ENCODE assay signal across 9 cellular contexts in genomic region chr3:187739561-187740445, GRCh38. TPM values are rescaled to one million over a fixed set of nuclear protein-coding genes. Genes with fewer than 3 reads are reported as not detected.
DNase-seq lines count a peak whose midpoint lies in the region; ATAC-seq, FAIRE-seq and TF ChIP-seq lines count a peak whose summit lies in the region.
"Had no signal": no experiment of that assay in that cellular context is flagged by ENCODE, and none has a peak within 500 bp of the region (broad histone marks: within the 10 kb centered on the region; RNA-seq: fewer than 3 reads in every experiment).

No MANE protein-coding gene starts in this region.

- DNase-seq in CD8-positive, alpha-beta memory T cell, result peak; percentile 66 to 83 (median 73)
- peak; percentile 58 for DNase-seq in NCI-H1694 treated with DMSO at 0.1 percent for 48 hours (lab: John Stamatoyannopoulos, UW)
- DNase-seq in cerebellum (ENCODE audit: low spot score), result peak; percentile 68
- peak; percentile 96 for DNase-seq in kidney
- DNase-seq in stimulated activated CD4-positive, alpha-beta T cell treated with anti-CD3 and anti-CD28 coated beads, Interleukin-12 subunit alpha, Interleukin-12 subunit beta, amount 100 ng/mL, for 24 hours (ENCODE audit: low read depth in 2 of 2), result peak; percentile 60 to 67

- H3K9me3 Mint-ChIP-seq in CD8-positive, alpha-beta memory T cell, result peaks cover 0 to 2% (median 0%) of the 10 kb centered on the region in 5 donors

- CTCF ChIA-PET in CD8-positive, alpha-beta memory T cell (lab: Charles Lee), result interaction anchor here (0.6 to 6.4 kb wide), 128 partner anchors 9 to 1497 kb away, joined by 3 to 298 read pairs (median 4); partner anchors contain the start of gene LPP

- FAIRE-seq in kidney (lab: Jason Lieb, UNC), result no peak

- H3K27ac Mint-ChIP-seq in CD8-positive, alpha-beta memory T cell, result peak overlapping the region; percentile 82 to 100 (median 99)

- no peaks in the 10 kb centered on the region for H3K27me3 ChIP-seq in CD8-positive, alpha-beta memory T cell (ENCODE audit: insufficient read depth, low read length, poor library complexity, severe bottlenecking)

- H3K27me3 Mint-ChIP-seq in CD8-positive, alpha-beta memory T cell, result peaks cover 0 to 9% of the 10 kb centered on the region in 2 donors

- peak overlapping the region; percentile 66 for H3K27ac ChIP-seq in CD8-positive, alpha-beta memory T cell (ENCODE audit: low read depth, low read length)
- H3K27ac ChIP-seq in kidney (ENCODE audit: low read depth in 2 of 2, low read length in 2 of 2), result peak overlapping the region; percentile 94 to 97

- H3K36me3 ChIP-seq in CD8-positive, alpha-beta memory T cell (ENCODE audit: insufficient read depth, low read length), result no peaks in the 10 kb centered on the region
- no peaks in the 10 kb centered on the region for H3K36me3 ChIP-seq in kidney (ENCODE audit: control insufficient read depth in 1 of 2, insufficient read depth in 2 of 2, low read length in 2 of 2)

- peak overlapping the region; percentile 91 to 99 (median 98) for H3K4me3 Mint-ChIP-seq in CD8-positive, alpha-beta memory T cell

- ATAC-seq in GM21619 (IDR thresholded peaks at IDR 0.05; ENCODE audit: unreplicated experiment) (peak; percentile 34), HG02588 (IDR thresholded peaks at IDR 0.05; ENCODE audit: unreplicated experiment) (no peak)
- peak; percentile 8 to 16 for ATAC-seq in activated CD4-positive, CD25-positive, alpha-beta regulatory T cell treated with anti-CD3 and anti-CD28 coated beads, Interleukin-2, amount 50 U/mL, for 24 hours

- peak; percentile 96 for TF ChIP-seq CTCF in kidney (IDR thresholded peaks at IDR 0.05; ENCODE audit: borderline replicate concordance, extremely low read depth, insufficient read depth)

- POLR2A ChIA-PET in CD8-positive, alpha-beta memory T cell (lab: Charles Lee), result interaction anchor here (0.6 to 4.1 kb wide), 15 partner anchors 195 to 1404 kb away, joined by 3 to 41 read pairs (median 4); no protein-coding TSS in a partner anchor

- peaks cover 43 to 59% (median 56%) of the 10 kb centered on the region in 3 donors for H3K4me1 Mint-ChIP-seq in CD8-positive, alpha-beta memory T cell

- H3K9ac ChIP-seq in kidney (ENCODE audit: low read length in 2 of 2), result peak overlapping the region; percentile 83 to 98

- peak overlapping the region; percentile 81 for H3K4me3 ChIP-seq in CD8-positive, alpha-beta memory T cell (ENCODE audit: low read length)
- peak overlapping the region; percentile 73 to 91 for H3K4me3 ChIP-seq in kidney (ENCODE audit: low read length in 2 of 2)

- H3K4me1 ChIP-seq in CD8-positive, alpha-beta memory T cell (ENCODE audit: insufficient read depth, low read length), result peaks cover 30% of the 10 kb centered on the region
- peaks cover 11 to 19% of the 10 kb centered on the region in 2 donors for H3K4me1 ChIP-seq in kidney (ENCODE audit: control insufficient read depth in 1 of 2, insufficient read depth in 1 of 2, low read depth in 1 of 2, low read length in 2 of 2)

- intact Hi-C loops in kidney (cut with DNase I), result loop anchor here (5.0 to 10.0 kb wide), 2 partner anchors 305 to 1212 kb away; no protein-coding TSS in a partner anchor

- H3K36me3 Mint-ChIP-seq in CD8-positive, alpha-beta memory T cell, result peaks cover 0 to 27% (median 0%) of the 10 kb centered on the region in 3 donors

- H3K9me3 ChIP-seq in CD8-positive, alpha-beta memory T cell (ENCODE audit: low read length), result no peaks in the 10 kb centered on the region
- H3K9me3 ChIP-seq in kidney (ENCODE audit: control insufficient read depth in 1 of 2, low read length in 2 of 2), result no peaks in the 10 kb centered on the region

RNA-seq across cellular contexts. Expression of gene BCL6, which starts 5.5 kb away (rescaled TPM):
- 10 to 100 TPM; 17.1 to 17.2 TPM for total RNA-seq in CD8-positive, alpha-beta memory T cell
- polyA plus RNA-seq in CD8-positive, alpha-beta memory T cell, result 1.8 TPM
- total RNA-seq in cerebellum (6.6 TPM), kidney (110 TPM)
- polyA plus RNA-seq in kidney (ENCODE audit: insufficient read depth, low read depth, low replicate concordance), result 7.3 TPM

RNA-seq across cellular contexts. Expression of gene RTP2, which starts 37.4 kb away (rescaled TPM):
- not detected for total RNA-seq in CD8-positive, alpha-beta memory T cell
- polyA plus RNA-seq in CD8-positive, alpha-beta memory T cell, result not detected
- total RNA-seq in cerebellum (not detected), kidney (not detected)
- polyA plus RNA-seq in kidney (ENCODE audit: insufficient read depth, low read depth, low replicate concordance), result not detected
- total RNA-seq: dermis microvascular lymphatic vessel endothelial cell had no signal
